9 cellular contexts compared by ENCODE assay signal in the genomic region with DNA sequence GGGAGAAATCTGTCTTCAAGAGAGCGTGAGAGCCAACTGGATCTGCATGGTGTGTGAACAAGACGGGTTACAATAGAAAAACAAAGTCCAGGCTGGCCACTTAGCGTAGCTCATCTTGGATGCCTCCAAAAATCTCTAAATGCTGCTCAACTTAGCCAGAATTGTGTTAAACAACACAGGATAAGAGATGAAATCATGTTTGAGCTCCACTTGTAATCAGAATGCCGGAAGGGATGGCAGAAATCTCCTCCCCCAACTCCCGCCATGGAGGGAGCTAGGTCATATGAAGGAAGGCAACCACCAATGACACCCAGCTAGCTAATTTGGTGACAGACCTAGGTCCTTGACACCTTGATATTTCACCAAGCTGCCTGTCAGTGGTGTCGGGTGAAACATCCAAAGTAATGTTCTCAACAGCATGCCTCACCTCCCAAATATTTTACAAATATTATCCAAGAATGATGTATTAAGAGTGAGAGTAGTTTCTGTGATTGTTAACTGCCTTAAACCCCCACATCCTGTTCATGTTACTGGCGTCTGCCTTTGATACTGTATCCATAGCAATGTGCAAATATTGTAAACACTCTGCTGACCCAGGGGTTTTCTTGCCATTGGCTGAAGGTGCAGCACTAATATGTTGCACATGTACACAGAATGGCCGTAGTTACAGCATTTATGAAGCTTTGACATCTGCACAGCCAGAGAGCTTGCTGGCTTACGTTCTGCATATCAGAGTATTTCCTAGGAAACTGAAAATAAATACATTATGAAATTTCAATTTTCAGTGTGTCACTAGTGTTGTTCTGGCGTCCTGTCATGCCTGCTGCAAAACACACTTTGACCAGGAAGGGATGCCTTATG. TPM values are rescaled to one million over a fixed set of nuclear protein-coding genes. Genes with fewer than 3 reads are reported as not detected.
DNase-seq lines count a peak whose midpoint lies in the region; ATAC-seq and TF ChIP-seq lines count a peak whose summit lies in the region.
"Had no signal": no experiment of that assay in that cellular context is flagged by ENCODE, and none has a peak within 500 bp of the region (broad histone marks: within the 10 kb centered on the region; RNA-seq: fewer than 3 reads in every experiment).

No MANE protein-coding gene starts in this region.

- no peak overlapping the region for H3K4me3 Mint-ChIP-seq in CD8-positive, alpha-beta T cell
- H3K4me3 Mint-ChIP-seq in activated CD4-positive, alpha-beta memory T cell treated with anti-CD3 and anti-CD28 coated beads for 36 hours = no peak overlapping the region
- H3K4me3 Mint-ChIP-seq: activated T-cell treated with anti-CD3 and anti-CD28 coated beads, Interleukin-2, amount 50 U/mL, for 4 hours had no signal

- H4K20me1 ChIP-seq in GM23248 (ENCODE audit: insufficient read depth) = no peaks in the 10 kb centered on the region

- in situ Hi-C loops in GM23248 (cut with MboI) = no loop called here

- peaks cover 2% of the 10 kb centered on the region for H3K27me3 Mint-ChIP-seq in CD8-positive, alpha-beta T cell (ENCODE audit: low read depth)
- H3K27me3 Mint-ChIP-seq in activated CD4-positive, alpha-beta memory T cell treated with anti-CD3 and anti-CD28 coated beads for 36 hours = no peaks in the 10 kb centered on the region

- no peak overlapping the region for H3K4me3 ChIP-seq in CD8-positive, alpha-beta T cell (ENCODE audit: low read depth, low read length)
- H3K4me3 ChIP-seq in GM23248 = peak overlapping the region; percentile 51

- H3K27ac Mint-ChIP-seq in CD8-positive, alpha-beta T cell = no peak overlapping the region
- no peak overlapping the region for H3K27ac Mint-ChIP-seq in activated CD4-positive, alpha-beta memory T cell treated with anti-CD3 and anti-CD28 coated beads for 36 hours

- intact Hi-C loops in CD8-positive, alpha-beta T cell (cut with DNase I, micrococcal nuclease) = no loop called here
- intact Hi-C loops in activated CD4-positive, alpha-beta memory T cell treated with anti-CD3 and anti-CD28 coated beads for 36 hours (cut with micrococcal nuclease) = no loop called here

- H3K4me2 ChIP-seq in GM23248 (ENCODE audit: unreplicated experiment) = peak overlapping the region; percentile 68

- 3 to 5% methylated on average over 10 of the region's 10 CpGs for WGBS in GM23248 (ENCODE audit: low coverage in 1 of 2, low lambda C conversion rate in 2 of 2, missing lambda C conversion rate in 2 of 2), 2 experiments

- H3K36me3 Mint-ChIP-seq in CD8-positive, alpha-beta T cell = peaks cover 6% of the 10 kb centered on the region
- H3K36me3 Mint-ChIP-seq in activated CD4-positive, alpha-beta memory T cell treated with anti-CD3 and anti-CD28 coated beads for 36 hours = peaks cover 9% of the 10 kb centered on the region

- H3K27me3 ChIP-seq in CD8-positive, alpha-beta T cell (ENCODE audit: insufficient read depth, low read length) = no peaks in the 10 kb centered on the region
- no peaks in the 10 kb centered on the region for H3K27me3 ChIP-seq in GM23248 (replicated peaks; ENCODE audit: insufficient read depth)

- peak overlapping the region; percentile 79 for H2AFZ ChIP-seq in GM23248

- H3K9me3 ChIP-seq in CD8-positive, alpha-beta T cell (ENCODE audit: low read length) = no peaks in the 10 kb centered on the region
- H3K9me3 ChIP-seq in GM23248 (ENCODE audit: low read depth) = no peaks in the 10 kb centered on the region

- POLR2A ChIA-PET in CD8-positive, alpha-beta T cell (lab: Charles Lee) = no interaction called here
- POLR2A ChIA-PET in activated CD4-positive, alpha-beta memory T cell treated with anti-CD3 and anti-CD28 coated beads for 36 hours (lab: Charles Lee) = interaction anchor here (1.4 kb wide), 1 partner anchor 25 kb away, joined by 4 read pairs; no protein-coding TSS in a partner anchor

- no peaks in the 10 kb centered on the region for H3K36me3 ChIP-seq in CD8-positive, alpha-beta T cell (ENCODE audit: insufficient read depth, low read length)
- H3K36me3 ChIP-seq in GM23248 (ENCODE audit: low read depth) = no peaks in the 10 kb centered on the region

- H3K9me3 Mint-ChIP-seq in CD8-positive, alpha-beta T cell = peaks cover 18% of the 10 kb centered on the region
- H3K9me3 Mint-ChIP-seq in activated CD4-positive, alpha-beta memory T cell treated with anti-CD3 and anti-CD28 coated beads for 36 hours = peaks cover 18% of the 10 kb centered on the region

- DNase-seq in CD8-positive, alpha-beta T cell = no peak
- peak; percentile 94 for DNase-seq in GM23248
- peak; percentile 25 for DNase-seq in activated CD4-positive, alpha-beta memory T cell treated with anti-CD3 and anti-CD28 coated beads for 36 hours
- DNase-seq in left kidney (ENCODE audit: low read depth, low spot score) = peak; percentile 66
- no peak for DNase-seq in C1 segment of cervical spinal cord (lab: John Stamatoyannopoulos, UW)
- DNase-seq in NCI-H1436 treated with DMSO at 0.1 percent for 48 hours (lab: John Stamatoyannopoulos, UW) = no peak
- DNase-seq in NCI-H82 (lab: John Stamatoyannopoulos, UW) = no peak
- DNase-seq: activated T-cell treated with anti-CD3 and anti-CD28 coated beads, Interleukin-2, amount 50 U/mL, for 4 hours had no signal

- peak; percentile 46 for ATAC-seq in CD8-positive, alpha-beta T cell
- ATAC-seq in HG03571 (IDR thresholded peaks at IDR 0.05; ENCODE audit: unreplicated experiment) = no peak

- no peaks in the 10 kb centered on the region for H3K79me2 ChIP-seq in GM23248 (ENCODE audit: insufficient read depth)

- H3K9me2 ChIP-seq in GM23248 (ENCODE audit: insufficient read depth) = no peaks in the 10 kb centered on the region

- H3K9ac ChIP-seq in GM23248 = peak overlapping the region; percentile 73

- peaks cover 8% of the 10 kb centered on the region for H3K4me1 Mint-ChIP-seq in CD8-positive, alpha-beta T cell (ENCODE audit: low read depth)
- H3K4me1 Mint-ChIP-seq in activated CD4-positive, alpha-beta memory T cell treated with anti-CD3 and anti-CD28 coated beads for 36 hours (ENCODE audit: low read depth) = peaks cover 14% of the 10 kb centered on the region

- peaks cover 7% of the 10 kb centered on the region for H3K4me1 ChIP-seq in CD8-positive, alpha-beta T cell (ENCODE audit: insufficient read depth, low read length)
- peaks cover 28% of the 10 kb centered on the region for H3K4me1 ChIP-seq in GM23248 (ENCODE audit: insufficient read depth)

- no peak overlapping the region for H3K27ac ChIP-seq in CD8-positive, alpha-beta T cell (ENCODE audit: low read depth, low read length)
- H3K27ac ChIP-seq in GM23248 = peak overlapping the region; percentile 94

- CTCF ChIA-PET in CD8-positive, alpha-beta T cell (lab: Charles Lee) = no interaction called here
- CTCF ChIA-PET in activated CD4-positive, alpha-beta memory T cell treated with anti-CD3 and anti-CD28 coated beads for 36 hours (lab: Charles Lee) = no interaction called here

- H3F3A ChIP-seq in GM23248 (ENCODE audit: insufficient read depth) = peaks cover 16% of the 10 kb centered on the region

- TF ChIP-seq CTCF in CD8-positive, alpha-beta T cell (IDR thresholded peaks at IDR 0.05) = no peak

RNA-seq across cellular contexts. Expression of gene TMEM254, which starts 25.8 kb away (rescaled TPM):
- total RNA-seq in CD8-positive, alpha-beta T cell = 1 to 10 TPM; 3.5 to 4.0 TPM
- 14.4 and 18.4 TPM in 2 replicates for total RNA-seq in GM23248 (2014; rRNA removed; shearing (Covaris generic))
- polyA plus RNA-seq in GM23248 (2016; fragmentation: Nextera tagmentation; extraction: Ambion mirVana) = 38.4 and 39.2 TPM in 2 replicates
- 10 to 100 TPM; 11.6 to 12.3 TPM for total RNA-seq in activated CD4-positive, alpha-beta memory T cell treated with anti-CD3 and anti-CD28 coated beads for 36 hours

RNA-seq across cellular contexts. Expression of gene PLAC9, which starts 28.2 kb away (rescaled TPM):
- not detected for total RNA-seq in CD8-positive, alpha-beta T cell
- 8.8 and 19.6 TPM in 2 replicates for total RNA-seq in GM23248 (2014; rRNA removed; shearing (Covaris generic))
- polyA plus RNA-seq in GM23248 (2016; fragmentation: Nextera tagmentation; extraction: Ambion mirVana) = 117 and 118 TPM in 2 replicates
- not detected for total RNA-seq in activated CD4-positive, alpha-beta memory T cell treated with anti-CD3 and anti-CD28 coated beads for 36 hours
- total RNA-seq: activated T-cell treated with anti-CD3 and anti-CD28 coated beads, Interleukin-2, amount 50 U/mL, for 4 hours had no signal

Comparison
In these comparisons a context has a peak if more than half of its experiments do, and no peak if none do; other contexts are left out.
1. DNase-seq: peak in GM23248 (single experiment), activated CD4-positive, alpha-beta memory T cell treated with anti-CD3 and anti-CD28 coated beads for 36 hours (single experiment) and left kidney (single experiment); none in CD8-positive, alpha-beta T cell (0 of 7), C1 segment of cervical spinal cord (0 of 14), NCI-H1436 treated with DMSO at 0.1 percent for 48 hours (single experiment) and NCI-H82 (single experiment).